In genomic region chr16:19328364-19328763, GRCh38 we compare ENCODE assay signal across 4 cellular contexts. TPM values are rescaled to one million over a fixed set of nuclear protein-coding genes. Genes with fewer than 3 reads are reported as not detected.
"Had no signal": no experiment of that assay in that cellular context is flagged by ENCODE, and none has a peak within 500 bp of the region (broad histone marks: within the 10 kb centered on the region; RNA-seq: fewer than 3 reads in every experiment).

No MANE protein-coding gene starts in this region.

- H3K4me3 ChIP-seq: GM12878 had no signal

- ATAC-seq: GM12878 had no signal

- DNase-seq: GDM1, GF-D8 had no signal

RNA-seq across cellular contexts. Expression of gene CLEC19A, which starts 42.8 kb away (rescaled TPM):
- total RNA-seq: G401, GM12878 had no signal
